18 cellular contexts compared by ENCODE assay signal in the genomic region with DNA sequence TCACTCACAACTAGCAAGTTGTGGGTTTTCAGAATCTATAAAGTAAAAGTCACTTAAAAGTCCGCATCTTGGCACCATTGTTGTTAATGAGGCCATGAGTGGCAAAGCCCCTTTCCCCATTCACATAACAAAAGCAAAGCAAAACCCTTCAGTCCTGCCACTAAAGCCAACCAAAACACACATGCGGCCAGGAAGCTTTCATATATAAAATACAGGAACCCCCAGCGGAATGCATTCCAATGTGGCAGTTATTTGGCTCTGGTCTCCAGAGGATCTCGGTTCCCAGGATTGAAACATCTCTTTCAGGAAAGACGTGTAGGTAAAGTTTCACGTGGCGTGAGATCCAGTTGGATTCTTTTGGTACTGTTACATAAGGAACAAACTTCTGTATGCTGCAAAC. TPM values are rescaled to one million over a fixed set of nuclear protein-coding genes. Genes with fewer than 3 reads are reported as not detected.
DNase-seq lines count a peak whose midpoint lies in the region; TF ChIP-seq lines count a peak whose summit lies in the region.
"Had no signal": no experiment of that assay in that cellular context is flagged by ENCODE, and none has a peak within 500 bp of the region (broad histone marks: within the 10 kb centered on the region; RNA-seq: fewer than 3 reads in every experiment).

No MANE protein-coding gene starts in this region.

- H3K79me2 ChIP-seq in neural progenitor cell (ENCODE audit: low read depth) (peaks cover 25% of the 10 kb centered on the region), mammary epithelial cell (ENCODE audit: insufficient read depth, low read length) (peaks cover 26% of the 10 kb centered on the region)

- H3K36me3 Mint-ChIP-seq in T-helper 2 cell treated with Interferon-gamma antibody and Interleukin-4, amounts not matched to agents 5 μg/mL and 100 μg/mL, for 36 hours (ENCODE audit: low read depth), result peaks cover 7% of the 10 kb centered on the region
- no peaks in the 10 kb centered on the region for H3K36me3 Mint-ChIP-seq in chondrocyte (ENCODE audit: low read depth)
- H3K36me3 Mint-ChIP-seq in neural progenitor cell, result no peaks in the 10 kb centered on the region
- H3K36me3 Mint-ChIP-seq in activated naive CD4-positive, alpha-beta T cell treated with anti-CD3 and anti-CD28 coated beads, Interleukin-2, amount 10 ng/mL, durations not matched to agents 7 days and 5 days, result peaks cover 4% of the 10 kb centered on the region

- no peak overlapping the region for H3K9ac ChIP-seq in NT2/D1 (ENCODE audit: insufficient read length, low read depth)
- H3K9ac ChIP-seq in neural progenitor cell, result no peak overlapping the region
- no peak overlapping the region for H3K9ac ChIP-seq in mammary epithelial cell (ENCODE audit: insufficient read depth, low read length)

- peaks cover 25% of the 10 kb centered on the region for H3K4me1 Mint-ChIP-seq in T-helper 2 cell treated with Interferon-gamma antibody and Interleukin-4, amounts not matched to agents 5 μg/mL and 100 μg/mL, for 36 hours (ENCODE audit: low read depth)
- H3K4me1 Mint-ChIP-seq in chondrocyte (ENCODE audit: low read depth) (peaks cover 37% of the 10 kb centered on the region), neural progenitor cell (peaks cover 23% of the 10 kb centered on the region)
- H3K4me1 Mint-ChIP-seq in activated naive CD4-positive, alpha-beta T cell treated with anti-CD3 and anti-CD28 coated beads, Interleukin-2, amount 10 ng/mL, durations not matched to agents 7 days and 5 days, result peaks cover 29% of the 10 kb centered on the region

- H3F3A ChIP-seq in neural progenitor cell (ENCODE audit: low read depth), result peaks cover 12% of the 10 kb centered on the region

- no peaks in the 10 kb centered on the region for H3K9me3 Mint-ChIP-seq in T-helper 2 cell treated with Interferon-gamma antibody and Interleukin-4, amounts not matched to agents 5 μg/mL and 100 μg/mL, for 36 hours
- no peaks in the 10 kb centered on the region for H3K9me3 Mint-ChIP-seq in chondrocyte (ENCODE audit: low read depth)
- H3K9me3 Mint-ChIP-seq in neural progenitor cell, result peaks cover 12% of the 10 kb centered on the region
- peaks cover 7% of the 10 kb centered on the region for H3K9me3 Mint-ChIP-seq in activated naive CD4-positive, alpha-beta T cell treated with anti-CD3 and anti-CD28 coated beads, Interleukin-2, amount 10 ng/mL, durations not matched to agents 7 days and 5 days

- CTCF ChIA-PET in mammary epithelial cell (lab: Charles Lee; ENCODE audit: low non-redundant PET), result no interaction called here
- CTCF ChIA-PET in activated naive CD4-positive, alpha-beta T cell treated with anti-CD3 and anti-CD28 coated beads, Interleukin-2, amount 10 ng/mL, durations not matched to agents 7 days and 5 days (lab: Charles Lee), result interaction anchor here (4.9 kb wide), 1 partner anchor 11 kb away, joined by 18 read pairs; no protein-coding TSS in a partner anchor

- intact Hi-C loops in mammary epithelial cell (cut with micrococcal nuclease) (no loop called here), posterior cingulate gyrus (cut with DNase I) (no loop called here)

- WGBS in mammary epithelial cell (ENCODE audit: low coverage, missing lambda C conversion rate), result 90% methylated on average over 7 of the region's 7 CpGs

- H3K27me3 ChIP-seq in NT2/D1 (ENCODE audit: insufficient read depth, insufficient read length), result peaks cover 6% of the 10 kb centered on the region
- peaks cover 8% of the 10 kb centered on the region for H3K27me3 ChIP-seq in neural progenitor cell
- no peaks in the 10 kb centered on the region for H3K27me3 ChIP-seq in mammary epithelial cell (ENCODE audit: insufficient read depth, low read length)
- H3K27me3 ChIP-seq: MG63 had no signal

- H3K4me3 ChIP-seq in NT2/D1 (ENCODE audit: insufficient read length, low read depth) (no peak overlapping the region), neural progenitor cell (no peak overlapping the region), mammary epithelial cell (replicated peaks in 1 of 3; ENCODE audit: insufficient read depth in 1 of 3, low read depth in 2 of 3, low read length in 3 of 3) (no peak overlapping the region)
- H3K4me3 ChIP-seq: MG63 had no signal

- H3K27ac Mint-ChIP-seq in T-helper 2 cell treated with Interferon-gamma antibody and Interleukin-4, amounts not matched to agents 5 μg/mL and 100 μg/mL, for 36 hours, result no peak overlapping the region
- H3K27ac Mint-ChIP-seq in chondrocyte (ENCODE audit: unreplicated experiment), result peak overlapping the region; percentile 60
- H3K27ac Mint-ChIP-seq in neural progenitor cell, result no peak overlapping the region
- H3K27ac Mint-ChIP-seq in activated naive CD4-positive, alpha-beta T cell treated with anti-CD3 and anti-CD28 coated beads, Interleukin-2, amount 10 ng/mL, durations not matched to agents 7 days and 5 days, result no peak overlapping the region

- DNase-seq in T-helper 2 cell treated with Interferon-gamma antibody and Interleukin-4, amounts not matched to agents 5 μg/mL and 100 μg/mL, for 36 hours (ENCODE audit: low spot score), result no peak
- no peak for DNase-seq in T-helper 2 cell
- peak; percentile 25 for DNase-seq in NT2/D1 (ENCODE audit: low read depth, low spot score)
- DNase-seq in chondrocyte (ENCODE audit: low spot score), result no peak
- no peak for DNase-seq in neural progenitor cell (ENCODE audit: low spot score)
- no peak for DNase-seq in mammary epithelial cell
- no peak for DNase-seq in posterior cingulate gyrus
- no peak for DNase-seq in activated naive CD4-positive, alpha-beta T cell treated with anti-CD3 and anti-CD28 coated beads, Interleukin-2, amount 10 ng/mL, durations not matched to agents 7 days and 5 days
- DNase-seq: 8988T, DND-41, GDM1, GOT3, IMR-90, Karpas-422, MG63, NCI-H1092, NCI-H2081 treated with DMSO at 0.1 percent for 48 hours, NCI-H510A treated with DMSO at 0.1 percent for 48 hours had no signal

- H3K27me3 Mint-ChIP-seq in T-helper 2 cell treated with Interferon-gamma antibody and Interleukin-4, amounts not matched to agents 5 μg/mL and 100 μg/mL, for 36 hours (ENCODE audit: low read depth), result no peaks in the 10 kb centered on the region
- H3K27me3 Mint-ChIP-seq in chondrocyte (ENCODE audit: low read depth) (peaks cover 3% of the 10 kb centered on the region), neural progenitor cell (ENCODE audit: insufficient read depth, low read depth) (peaks cover 12% of the 10 kb centered on the region)
- H3K27me3 Mint-ChIP-seq in activated naive CD4-positive, alpha-beta T cell treated with anti-CD3 and anti-CD28 coated beads, Interleukin-2, amount 10 ng/mL, durations not matched to agents 7 days and 5 days, result peaks cover 14% of the 10 kb centered on the region

- H3K9me3 ChIP-seq in NT2/D1 (ENCODE audit: insufficient read depth, low read length), result peaks cover 32% of the 10 kb centered on the region
- peaks cover 4% of the 10 kb centered on the region for H3K9me3 ChIP-seq in neural progenitor cell (ENCODE audit: low read depth)
- no peaks in the 10 kb centered on the region for H3K9me3 ChIP-seq in mammary epithelial cell (replicated peaks; ENCODE audit: insufficient read depth, low read length)

- TF ChIP-seq CTCF in chondrocyte (IDR thresholded peaks at IDR 0.05) (no peak), neural progenitor cell (IDR thresholded peaks at IDR 0.05) (no peak), mammary epithelial cell (conservative IDR thresholded peaks at IDR 0.05 in 1 of 2, IDR thresholded peaks at IDR 0.05 in 1 of 2; ENCODE audit: extremely low read depth in 1 of 2, insufficient read depth in 1 of 2, low read depth in 1 of 2, low read length in 2 of 2) (no peak)

- H3K4me1 ChIP-seq in NT2/D1 (ENCODE audit: insufficient read depth, insufficient read length) (no peaks in the 10 kb centered on the region), neural progenitor cell (peaks cover 10% of the 10 kb centered on the region), mammary epithelial cell (ENCODE audit: insufficient read depth, low read length) (peaks cover 20% of the 10 kb centered on the region)

- peaks cover 23% of the 10 kb centered on the region for H4K20me1 ChIP-seq in neural progenitor cell (ENCODE audit: low read depth)
- H4K20me1 ChIP-seq in mammary epithelial cell (ENCODE audit: insufficient read depth, low read length), result no peaks in the 10 kb centered on the region

- dilution Hi-C loops in mammary epithelial cell (cut with HindIII; ENCODE audit: low sequenced_read_pairs), result no loop called here

- H3K27ac ChIP-seq in neural progenitor cell (no peak overlapping the region), mammary epithelial cell (ENCODE audit: insufficient read depth, low read depth, low read length) (no peak overlapping the region)

- H2AFZ ChIP-seq in neural progenitor cell (replicated peaks), result no peak overlapping the region
- no peak overlapping the region for H2AFZ ChIP-seq in mammary epithelial cell (ENCODE audit: low read depth, low read length)

- in situ Hi-C loops in mammary epithelial cell (cut with MboI; ENCODE audit: low sequenced_read_pairs in 2 of 2), result no loop called here

- no peak overlapping the region for H3K4me2 ChIP-seq in neural progenitor cell
- H3K4me2 ChIP-seq in mammary epithelial cell (ENCODE audit: insufficient read depth, low read depth, low read length), result no peak overlapping the region

- peak overlapping the region; percentile 0 for H3K4me3 Mint-ChIP-seq in T-helper 2 cell treated with Interferon-gamma antibody and Interleukin-4, amounts not matched to agents 5 μg/mL and 100 μg/mL, for 36 hours
- H3K4me3 Mint-ChIP-seq in chondrocyte (ENCODE audit: unreplicated experiment) (no peak overlapping the region), neural progenitor cell (peak overlapping the region; percentile 41)
- H3K4me3 Mint-ChIP-seq in activated naive CD4-positive, alpha-beta T cell treated with anti-CD3 and anti-CD28 coated beads, Interleukin-2, amount 10 ng/mL, durations not matched to agents 7 days and 5 days, result no peak overlapping the region

- no TSS peak for BruUV-seq in mammary epithelial cell (replicated peaks; lab: Mats Ljungman, UMichigan)

- H3K36me3 ChIP-seq in NT2/D1 (ENCODE audit: insufficient read depth, insufficient read length, low read length) (no peaks in the 10 kb centered on the region), neural progenitor cell (no peaks in the 10 kb centered on the region), mammary epithelial cell (ENCODE audit: insufficient read depth, low read length) (no peaks in the 10 kb centered on the region)
- H3K36me3 ChIP-seq: MG63 had no signal

RNA-seq across cellular contexts. Expression of a gene that starts 2.5 kb away (rescaled TPM):
- total RNA-seq in chondrocyte, result 22.7 to 29.0 TPM (median 24.4 TPM) in 3 replicates
- total RNA-seq in neural progenitor cell (ENCODE audit: low replicate concordance), result 116 and 171 TPM in 2 replicates
- 10 to 100 TPM; 17.7 to 35.7 TPM for total RNA-seq in mammary epithelial cell
- polyA plus RNA-seq in mammary epithelial cell, result 16.1 TPM
- 54.8 TPM for polyA minus RNA-seq in mammary epithelial cell

Comparison
In these comparisons a context has a peak if more than half of its experiments do, and no peak if none do; other contexts are left out.
1. H3K4me3 Mint-ChIP-seq: peak in T-helper 2 cell treated with Interferon-gamma antibody and Interleukin-4, amounts not matched to agents 5 μg/mL and 100 μg/mL, for 36 hours (single experiment) and neural progenitor cell (single experiment); none in chondrocyte (single experiment) and activated naive CD4-positive, alpha-beta T cell treated with anti-CD3 and anti-CD28 coated beads, Interleukin-2, amount 10 ng/mL, durations not matched to agents 7 days and 5 days (single experiment).